23 cellular contexts compared by ENCODE assay signal in the genomic region with DNA sequence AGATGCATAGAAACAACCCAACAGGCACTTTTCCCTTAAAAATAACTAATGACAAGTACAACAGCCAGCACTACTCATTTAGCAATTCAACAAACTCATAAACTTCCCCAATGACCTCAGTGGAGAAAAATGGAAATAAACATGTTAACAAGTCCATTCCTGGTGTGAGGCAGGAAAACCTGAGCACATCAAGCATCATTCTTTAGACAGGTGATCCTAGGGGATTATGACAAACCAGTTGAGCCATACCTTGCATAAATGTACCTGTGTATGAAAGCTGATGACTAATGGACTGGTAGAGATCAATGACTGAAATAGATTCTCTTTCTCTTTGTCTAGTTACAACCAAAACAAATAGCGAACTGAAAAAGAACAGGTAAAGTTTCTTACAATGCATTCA. TPM values are rescaled to one million over a fixed set of nuclear protein-coding genes. Genes with fewer than 3 reads are reported as not detected.
DNase-seq lines count a peak whose midpoint lies in the region; ATAC-seq, FAIRE-seq and TF ChIP-seq lines count a peak whose summit lies in the region.
"Had no signal": no experiment of that assay in that cellular context is flagged by ENCODE, and none has a peak within 500 bp of the region (broad histone marks: within the 10 kb centered on the region; RNA-seq: fewer than 3 reads in every experiment).

No MANE protein-coding gene starts in this region.

- peaks cover 2% of the 10 kb centered on the region; the same call in 1 of the 2 replicates for H3K4me1 ChIP-seq in IMR-90 (ENCODE audit: control insufficient read depth, insufficient read depth, low read length)
- H3K4me1 ChIP-seq in keratinocyte (ENCODE audit: control insufficient read depth, extremely low read depth, insufficient read depth, low read length): peaks cover 18% of the 10 kb centered on the region
- H3K4me1 ChIP-seq: BE2C had no signal

- no peak overlapping the region; the same call in 2 of the 3 replicates for H2BK15ac ChIP-seq in IMR-90 (ENCODE audit: low read depth, low read length)

- TF ChIP-seq RAD21 in IMR-90 (IDR thresholded peaks at IDR 0.05; ENCODE audit: low read length): no peak

- peak overlapping the region; percentile 62 for H2BK120ac ChIP-seq in IMR-90 (ENCODE audit: low read depth, low read length)

- POLR2A ChIA-PET in IMR-90 (lab: Charles Lee; ENCODE audit: unreplicated experiment): no interaction called here

- 0 out of 4 replicates have a peak, but pooled peaks cover 0 to 1% of the 10 kb centered on the region in 2 experiments for H3K79me1 ChIP-seq in IMR-90 (ENCODE audit: low read depth in 1 of 2, low read length in 2 of 2)

- FAIRE-seq in GM12892 (lab: Jason Lieb, UNC) (peak; percentile 5), keratinocyte (lab: Jason Lieb, UNC) (peak; percentile 44)
- FAIRE-seq: A204.1, HepG2 had no signal

- no peak overlapping the region for H3K4ac ChIP-seq in IMR-90 (ENCODE audit: low read depth, low read length)

- intact Hi-C loops in IMR-90 (cut with micrococcal nuclease): no loop called here

- H3K27ac Mint-ChIP-seq in osteocyte (ENCODE audit: unreplicated experiment): no peak overlapping the region
- H3K27ac Mint-ChIP-seq: CD4-positive, CD25-positive, alpha-beta regulatory T cell; CD8-positive, alpha-beta memory T cell; HFFc6 had no signal

- no peak overlapping the region for H4K5ac ChIP-seq in IMR-90 (ENCODE audit: low read depth, low read length)

- TF ChIP-seq POLR2A in GM12892 (IDR thresholded peaks at IDR 0.05; ENCODE audit: low read depth, low read length) (no peak), IMR-90 (IDR thresholded peaks at IDR 0.05; ENCODE audit: low read depth, low read length) (no peak)

- H3K56ac ChIP-seq in IMR-90 (ENCODE audit: extremely low read depth, insufficient read depth, low read length): no peak overlapping the region

- H3K9me3 Mint-ChIP-seq in osteocyte (ENCODE audit: unreplicated experiment): no peaks in the 10 kb centered on the region
- H3K9me3 Mint-ChIP-seq: HFFc6 had no signal

- in situ Hi-C loops in IMR-90 (cut with MboI; ENCODE audit: low sequenced_read_pairs): no loop called here

- no peak overlapping the region for H3K4me3 Mint-ChIP-seq in osteocyte (ENCODE audit: unreplicated experiment)
- H3K4me3 Mint-ChIP-seq: CD4-positive, CD25-positive, alpha-beta regulatory T cell; CD8-positive, alpha-beta memory T cell; HFFc6 had no signal

- CTCF ChIA-PET in IMR-90 (lab: Yijun Ruan, JAX): no interaction called here

- no peak overlapping the region for H2BK5ac ChIP-seq in IMR-90 (ENCODE audit: low read depth, low read length, poor library complexity, severe bottlenecking)

- H4K91ac ChIP-seq in IMR-90 (ENCODE audit: insufficient read depth, low read depth, low read length): no peak overlapping the region

- H2AK5ac ChIP-seq in IMR-90 (ENCODE audit: low read depth, low read length): no peak overlapping the region; the same call in 1 of the 2 replicates

- H3K9me3 ChIP-seq in IMR-90 (ENCODE audit: control insufficient read depth, insufficient read depth, low read length) (no peaks in the 10 kb centered on the region), keratinocyte (ENCODE audit: control insufficient read depth, low read depth, low read length) (no peaks in the 10 kb centered on the region)
- H3K9me3 ChIP-seq: BE2C had no signal

- no peaks in the 10 kb centered on the region for H3K36me3 ChIP-seq in IMR-90 (ENCODE audit: control insufficient read depth, insufficient read depth, low read length)
- no peaks in the 10 kb centered on the region for H3K36me3 ChIP-seq in keratinocyte (ENCODE audit: control insufficient read depth in 2 of 2, extremely low read depth in 1 of 2, insufficient read depth in 2 of 2, low read length in 2 of 2)
- H3K36me3 ChIP-seq: BE2C had no signal

- H3K27ac ChIP-seq in IMR-90 (ENCODE audit: insufficient read depth, low read length): no peak overlapping the region
- no peak overlapping the region for H3K27ac ChIP-seq in keratinocyte (ENCODE audit: control insufficient read depth, insufficient read depth, low read length)

- 0 out of 2 replicates have a peak overlapping the region, but pooled peaks have one; percentile 20 for H3K23ac ChIP-seq in IMR-90 (ENCODE audit: low read depth, low read length)

- H4K8ac ChIP-seq in IMR-90 (ENCODE audit: low read depth in 2 of 2, low read length in 2 of 2): no peak overlapping the region

- H3K4me3 ChIP-seq in IMR-90 (ENCODE audit: insufficient read depth, low read depth, low read length): no peak overlapping the region
- no peak overlapping the region for H3K4me3 ChIP-seq in epithelial cell of esophagus (ENCODE audit: low read length)
- H3K4me3 ChIP-seq in keratinocyte (ENCODE audit: control insufficient read depth in 2 of 3, extremely low read depth in 1 of 3, insufficient read depth in 2 of 3, low read depth in 1 of 3, low read length in 3 of 3): no peak overlapping the region

- H2AFZ ChIP-seq in IMR-90 (replicated peaks; ENCODE audit: low read length, poor library complexity): no peak overlapping the region
- H2AFZ ChIP-seq in keratinocyte (ENCODE audit: control insufficient read depth, low read length): no peak overlapping the region

- no peaks in the 10 kb centered on the region for H3K79me2 ChIP-seq in keratinocyte (ENCODE audit: control insufficient read depth, insufficient read depth, low read length)

- no TSS peak for BruUV-seq in IMR-90 (replicated peaks; lab: Mats Ljungman, UMichigan)

- H3K9me1 ChIP-seq in IMR-90 (ENCODE audit: insufficient read depth, low read length) (no peaks in the 10 kb centered on the region), keratinocyte (ENCODE audit: control insufficient read depth, extremely low read depth, insufficient read depth, low read length) (no peaks in the 10 kb centered on the region)

- H3K4me2 ChIP-seq in IMR-90 (ENCODE audit: low read depth, low read length): no peak overlapping the region
- H3K4me2 ChIP-seq in keratinocyte (ENCODE audit: control insufficient read depth, extremely low read depth, insufficient read depth, low read depth, low read length): no peak overlapping the region

- 100% methylated on average over 1 of the region's 1 CpG; no CpG with 5 or more reads in 1 of the 2 experiments for WGBS in IMR-90 (ENCODE audit: extremely low coverage in 2 of 2, insufficient read length in 1 of 2), 2 experiments

- H3K4me1 Mint-ChIP-seq in osteocyte (ENCODE audit: unreplicated experiment): peaks cover 8% of the 10 kb centered on the region
- H3K4me1 Mint-ChIP-seq: CD4-positive, CD25-positive, alpha-beta regulatory T cell; CD8-positive, alpha-beta memory T cell had no signal

- no peak overlapping the region for H3K18ac ChIP-seq in IMR-90 (ENCODE audit: low read depth, low read length)

- H4K20me1 ChIP-seq in IMR-90 (ENCODE audit: insufficient read depth, low read length) (no peaks in the 10 kb centered on the region), keratinocyte (ENCODE audit: control insufficient read depth, extremely low read depth, insufficient read depth, low read length) (no peaks in the 10 kb centered on the region)

- ATAC-seq in IMR-90 (ENCODE audit: low read depth): no peak
- ATAC-seq: HCT116, HepG2 had no signal

- no peak overlapping the region for H2AK9ac ChIP-seq in IMR-90 (replicated peaks; ENCODE audit: low read depth, low read length, poor library complexity)

- no peak overlapping the region for H3K14ac ChIP-seq in IMR-90 (replicated peaks; ENCODE audit: low read depth, low read length)

- H3K27me3 Mint-ChIP-seq in osteocyte (ENCODE audit: unreplicated experiment): peaks cover 5% of the 10 kb centered on the region

- dilution Hi-C loops in IMR-90 (cut with HindIII; ENCODE audit: low sequenced_read_pairs, unreplicated experiment) (no loop called here), keratinocyte (cut with MboI; ENCODE audit: extremely low pct_ligation_motif_present, low sequenced_read_pairs) (no loop called here)

- no peaks in the 10 kb centered on the region for H3K27me3 ChIP-seq in IMR-90 (ENCODE audit: control insufficient read depth, insufficient read depth, low read length)
- peaks cover 2% of the 10 kb centered on the region for H3K27me3 ChIP-seq in keratinocyte (ENCODE audit: control insufficient read depth, extremely low read depth, insufficient read depth, low read length)

- no peak for DNase-seq in GM12892 (ENCODE audit: insufficient read length)
- DNase-seq in IMR-90: no peak
- peak; percentile 98 for DNase-seq in epithelial cell of esophagus (ENCODE audit: low read depth)
- peak; percentile 23 for DNase-seq in keratinocyte (ENCODE audit: low read depth, low spot score)
- no peak for DNase-seq in 8988T
- no peak for DNase-seq in osteocyte (ENCODE audit: extremely low spot score, unreplicated experiment)
- no peak for DNase-seq in ecto neural progenitor cell (ENCODE audit: low spot score)
- no peak for DNase-seq in activated naive CD4-positive, alpha-beta T cell treated with anti-CD3 and anti-CD28 coated beads, Interleukin-2, amount 50 U/mL, for 16 hours
- DNase-seq: ACHN; BE2C; C1 segment of cervical spinal cord; CD4-positive, CD25-positive, alpha-beta regulatory T cell; CD8-positive, alpha-beta memory T cell; COR-L47; DMS 273 treated with DMSO at 0.1 percent for 48 hours; DMS79; GDM1; GOT3; H7; HFFc6 had no signal

- H3K36me3 Mint-ChIP-seq in osteocyte (ENCODE audit: unreplicated experiment): no peaks in the 10 kb centered on the region
- H3K36me3 Mint-ChIP-seq: CD4-positive, CD25-positive, alpha-beta regulatory T cell; CD8-positive, alpha-beta memory T cell had no signal

- TF ChIP-seq CTCF in IMR-90 (conservative IDR thresholded peaks at IDR 0.05; ENCODE audit: low read depth, low read length) (no peak), epithelial cell of esophagus (IDR thresholded peaks at IDR 0.05; ENCODE audit: insufficient read depth, low read depth, low read length, missing control alignments) (no peak), keratinocyte (optimal IDR thresholded peaks at IDR 0.05 in 1 of 3, IDR thresholded peaks at IDR 0.05 in 1 of 3, conservative IDR thresholded peaks at IDR 0.05 in 1 of 3; ENCODE audit: extremely low read depth in 1 of 3, insufficient read depth in 2 of 3, low read length in 3 of 3) (no peak), osteocyte (IDR thresholded peaks at IDR 0.05) (no peak)

- no peak overlapping the region for H2BK20ac ChIP-seq in IMR-90 (ENCODE audit: low read depth, low read length)

- H3K9ac ChIP-seq in IMR-90 (ENCODE audit: low read depth, low read length) (no peak overlapping the region), keratinocyte (ENCODE audit: control insufficient read depth, extremely low read depth, insufficient read depth, low read length) (no peak overlapping the region)

RNA-seq across cellular contexts. Expression of a gene that starts 7.0 kb away (rescaled TPM):
- 2.0 TPM for polyA plus RNA-seq in GM12892 (2012; ENCODE audit: missing spikeins)
- 1.4 and 2.5 TPM in 2 replicates for total RNA-seq in IMR-90 (2012; rRNA removed)
- polyA plus RNA-seq in IMR-90 (2012; rRNA removed): 1.4 and 2.2 TPM in 2 replicates
- 0.28 and 0.66 TPM in 2 replicates for polyA plus RNA-seq in IMR-90 (2012; cell fraction: cytosol; rRNA removed)
- polyA plus RNA-seq in IMR-90 (2012; cell fraction: nucleus; rRNA removed; ENCODE audit: low replicate concordance): 2.2 and 6.9 TPM in 2 replicates
- 0.01 TPM in 1 of 3 replicates, not detected in the others for polyA plus RNA-seq in keratinocyte
- polyA plus RNA-seq in keratinocyte (2011; ENCODE audit: low read depth): not detected
- not detected in 2 replicates for polyA plus RNA-seq in keratinocyte (2011; cell fraction: cytosol; rRNA removed)
- polyA plus RNA-seq in keratinocyte (2011; cell fraction: nucleus; rRNA removed): 0.03 and 0.05 TPM in 2 replicates
- not detected in 2 replicates for polyA plus RNA-seq in keratinocyte (2012; ENCODE audit: low replicate concordance)
- polyA minus RNA-seq in keratinocyte: not detected in 3 replicates
- polyA minus RNA-seq in keratinocyte (2011; cell fraction: cytosol; rRNA and poly(A)+ RNA removed): not detected
- not detected in 2 replicates for polyA minus RNA-seq in keratinocyte (2011; cell fraction: nucleus; rRNA and poly(A)+ RNA removed)
- 0.46 and 0.47 TPM in 2 replicates for total RNA-seq in osteocyte
- total RNA-seq: CD8-positive, alpha-beta memory T cell had no signal
- polyA plus RNA-seq: CD4-positive, CD25-positive, alpha-beta regulatory T cell; CD8-positive, alpha-beta memory T cell had no signal

Comparison
In these comparisons a context has a peak if more than half of its experiments do, and no peak if none do; other contexts are left out.
1. DNase-seq: peak in epithelial cell of esophagus (single experiment) and keratinocyte (single experiment); none in GM12892 (single experiment), IMR-90 (single experiment), 8988T (single experiment), osteocyte (single experiment), ecto neural progenitor cell (single experiment) and activated naive CD4-positive, alpha-beta T cell treated with anti-CD3 and anti-CD28 coated beads, Interleukin-2, amount 50 U/mL, for 16 hours (single experiment).